1 cellular context compared by ENCODE assay signal in genomic region chr2:88442501-88442900, GRCh38.
TF ChIP-seq lines count a peak whose summit lies in the region.

No MANE protein-coding gene starts in this region.

TF ChIP-seq in GM23338, 12 proteins besides CTCF, POLR2A, EP300 and RAD21 (continued from another document):
- TF ChIP-seq ETS1 (IDR thresholded peaks at IDR 0.05) (no peak), EZH2 (IDR thresholded peaks at IDR 0.05; ENCODE audit: low read depth, unreplicated experiment) (no peak), CREB1 (CRISPR knock-in tag; IDR thresholded peaks at IDR 0.05; ENCODE audit: low read depth) (no peak), EZH2phosphoT487 (IDR thresholded peaks at IDR 0.05; ENCODE audit: unreplicated experiment) (no peak), POLR2AphosphoS5 (IDR thresholded peaks at IDR 0.05; ENCODE audit: low read depth) (no peak), NANOG (IDR thresholded peaks at IDR 0.05; ENCODE audit: borderline replicate concordance) (no peak), ZNF462 (CRISPR knock-in tag; IDR thresholded peaks at IDR 0.05) (no peak), ZNF114 (CRISPR knock-in tag; IDR thresholded peaks at IDR 0.05) (no peak), ZNF331 (CRISPR knock-in tag; IDR thresholded peaks at IDR 0.05; ENCODE audit: low read depth) (no peak), STAT1 (IDR thresholded peaks at IDR 0.05; ENCODE audit: unreplicated experiment) (no peak), REST (IDR thresholded peaks at IDR 0.05; ENCODE audit: unreplicated experiment) (no peak)
